ENCODE assay signal across 8 cellular contexts in genomic region chr13:31162151-31163008, GRCh38.
DNase-seq lines count a peak whose midpoint lies in the region; ATAC-seq lines count a peak whose summit lies in the region.

No MANE protein-coding gene starts in this region.

- H3K9me3 ChIP-seq in BLaER1 treated with 17β-estradiol and CSF1 and Interleukin-3, amounts not matched to agents 10 nM and 100 nM (replicated peaks in 1 of 11) = no peaks in the 10 kb centered on the region

- peak overlapping the region; percentile 64 to 93 (median 78) for H3K4me2 ChIP-seq in BLaER1 treated with 17β-estradiol and CSF1 and Interleukin-3, amounts not matched to agents 10 nM and 100 nM

- H3K36me3 ChIP-seq in BLaER1 treated with 17β-estradiol and CSF1 and Interleukin-3, amounts not matched to agents 10 nM and 100 nM = peaks cover 11 to 22% (median 21%) of the 10 kb centered on the region in 11 experiments; a peak in 19 of 22 replicates

- peak; percentile 98 for DNase-seq in NCI-H524 treated with DMSO at 0.1 percent for 48 hours (lab: John Stamatoyannopoulos, UW)
- DNase-seq in activated CD4-positive, alpha-beta T cell treated with anti-CD3 and anti-CD28 coated beads for 48 hours = peak; percentile 95
- peak; percentile 99 for DNase-seq in dedifferentiated amniotic fluid mesenchymal stem cell (ENCODE audit: extremely low spot score)
- DNase-seq in left kidney (ENCODE audit: low read depth, low spot score) = peak; percentile 99
- peak; percentile 90 to 93 for DNase-seq in stimulated activated CD4-positive, alpha-beta T cell treated with anti-CD3 and anti-CD28 coated beads, Interleukin-2, amount 100 ng/mL, for 24 hours

- H3K27me3 ChIP-seq in BLaER1 treated with 17β-estradiol and CSF1 and Interleukin-3, amounts not matched to agents 10 nM and 100 nM = no peaks in the 10 kb centered on the region

- peak overlapping the region; percentile 78 to 94 (median 87) for H3K9ac ChIP-seq in BLaER1 treated with 17β-estradiol and CSF1 and Interleukin-3, amounts not matched to agents 10 nM and 100 nM

- peak overlapping the region; percentile 83 to 98 (median 96) for H3K4me3 ChIP-seq in BLaER1 treated with 17β-estradiol and CSF1 and Interleukin-3, amounts not matched to agents 10 nM and 100 nM

- peaks cover 27 to 42% (median 34%) of the 10 kb centered on the region in 11 experiments; a peak in 21 of 22 replicates for H4K20me1 ChIP-seq in BLaER1 treated with 17β-estradiol and CSF1 and Interleukin-3, amounts not matched to agents 10 nM and 100 nM

- H3K27ac ChIP-seq in BLaER1 treated with 17β-estradiol and CSF1 and Interleukin-3, amounts not matched to agents 10 nM and 100 nM = peak overlapping the region; percentile 66 to 87 (median 83)

- peaks cover 17 to 42% (median 31%) of the 10 kb centered on the region in 10 experiments for H3K4me1 ChIP-seq in BLaER1 treated with 17β-estradiol and CSF1 and Interleukin-3, amounts not matched to agents 10 nM and 100 nM

- ATAC-seq in GM19324 (IDR thresholded peaks at IDR 0.05; ENCODE audit: low FRiP score, unreplicated experiment) = peak; percentile 94
- peak; percentile 82 for ATAC-seq in HG03460 (IDR thresholded peaks at IDR 0.05; ENCODE audit: unreplicated experiment)

Comparison
In these comparisons a context has a peak if more than half of its experiments do, and no peak if none do; other contexts are left out.
1. Peak in every context shown above with its lines: DNase-seq, ATAC-seq, H3K4me3 ChIP-seq and H3K27ac ChIP-seq.